ENCODE assay signal across 16 cellular contexts in the genomic region with DNA sequence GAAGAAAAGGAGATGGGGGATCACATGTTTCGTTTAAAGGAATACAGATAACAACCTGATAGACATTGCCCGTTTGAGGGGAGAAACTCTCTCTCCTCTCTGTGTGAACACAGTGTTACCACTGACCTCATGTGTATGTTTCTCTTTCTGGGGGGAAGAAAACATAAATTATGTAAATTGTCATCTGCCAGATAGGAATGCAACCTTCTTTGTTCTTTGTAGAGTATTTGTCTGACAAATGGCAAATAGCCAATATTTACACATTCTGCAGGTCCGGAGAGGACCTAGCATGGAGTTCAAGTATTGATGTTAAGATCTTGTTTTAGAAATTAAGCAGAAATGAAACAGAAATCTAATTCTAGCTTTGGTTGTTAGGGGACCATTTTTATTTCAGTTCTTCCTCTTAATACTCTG.
DNase-seq lines count a peak whose midpoint lies in the region; ATAC-seq and TF ChIP-seq lines count a peak whose summit lies in the region.
"Had no signal": no experiment of that assay in that cellular context is flagged by ENCODE, and none has a peak within 500 bp of the region (broad histone marks: within the 10 kb centered on the region; RNA-seq: fewer than 3 reads in every experiment).

No MANE protein-coding gene starts in this region.

- H3K9me3 ChIP-seq in OCI-LY3 (ENCODE audit: insufficient read depth, low read length) (no peaks in the 10 kb centered on the region), trophoblast cell (ENCODE audit: insufficient read depth, low read depth, low read length) (no peaks in the 10 kb centered on the region)
- H3K9me3 ChIP-seq: esophagus muscularis mucosa had no signal

- no peak overlapping the region for H4K91ac ChIP-seq in trophoblast cell (ENCODE audit: low read depth, low read length)

- peaks cover 10% of the 10 kb centered on the region for H3K4me1 ChIP-seq in OCI-LY3 (ENCODE audit: low read length)
- no peaks in the 10 kb centered on the region for H3K4me1 ChIP-seq in trophoblast cell (ENCODE audit: control insufficient read depth in 1 of 2, insufficient read depth in 2 of 2, low read length in 2 of 2)

- H4K20me1 ChIP-seq in OCI-LY3 (ENCODE audit: insufficient read depth, low read length): no peaks in the 10 kb centered on the region

- H2BK12ac ChIP-seq in trophoblast cell (ENCODE audit: low read length): no peak overlapping the region

- H3K36me3 ChIP-seq in OCI-LY3 (replicated peaks; ENCODE audit: low read depth, low read length) (no peaks in the 10 kb centered on the region), trophoblast cell (ENCODE audit: control insufficient read depth in 1 of 2, insufficient read depth in 2 of 2, low read length in 2 of 2) (no peaks in the 10 kb centered on the region)

- no peak overlapping the region for H3K23ac ChIP-seq in trophoblast cell (ENCODE audit: low read length)

- ATAC-seq in GM21367 (IDR thresholded peaks at IDR 0.05; ENCODE audit: unreplicated experiment): peak; percentile 41
- ATAC-seq in HG03095 (IDR thresholded peaks at IDR 0.05; ENCODE audit: unreplicated experiment): peak; percentile 59
- no peak for ATAC-seq in HG03460 (IDR thresholded peaks at IDR 0.05; ENCODE audit: unreplicated experiment)
- ATAC-seq: Panc1 had no signal

- no peak overlapping the region for H4K8ac ChIP-seq in trophoblast cell (ENCODE audit: low read depth, low read length)

- H3K27me3 ChIP-seq in OCI-LY3 (ENCODE audit: low read depth, low read length): no peaks in the 10 kb centered on the region
- no peaks in the 10 kb centered on the region for H3K27me3 ChIP-seq in trophoblast cell (ENCODE audit: insufficient read depth, low read length)
- H3K27me3 ChIP-seq: esophagus muscularis mucosa had no signal

- WGBS in trophoblast cell (ENCODE audit: extremely low coverage, insufficient coverage, insufficient read length): no CpG with 5 or more reads among the region's 3 CpGs

- H2BK120ac ChIP-seq in trophoblast cell (ENCODE audit: insufficient read depth, low read length, poor library complexity): no peak overlapping the region

- H2BK5ac ChIP-seq in trophoblast cell (ENCODE audit: low read depth, low read length, poor library complexity): no peak overlapping the region

- DNase-seq in GM12865 (ENCODE audit: low read depth) (peak; percentile 39), foreskin fibroblast (no peak), SK-N-DZ (ENCODE audit: low spot score) (no peak), trophoblast cell (no peak)
- DNase-seq: activated CD4-positive, CD25-positive, alpha-beta regulatory T cell treated with anti-CD3 and anti-CD28 coated beads, Interleukin-2, amount 50 U/mL, for 72 hours; activated naive CD8-positive, alpha-beta T cell treated with anti-CD3 and anti-CD28 coated beads, Interleukin-2, amount 10 ng/mL, durations not matched to agents 7 days and 5 days; Calu3; NCI-H446; stimulated activated CD4-positive, alpha-beta T cell treated with anti-CD3 and anti-CD28 coated beads, Interleukin-1b, Interleukin-23, amount 100 ng/mL, for 48 hours; T-helper 1 cell had no signal

- H2AFZ ChIP-seq in OCI-LY3 (ENCODE audit: low read depth, low read length) (0 out of 2 replicates have a peak overlapping the region, but pooled peaks have one; percentile 7), trophoblast cell (ENCODE audit: insufficient read depth, low read length, poor library complexity) (no peak overlapping the region)

- no peak overlapping the region for H2AK5ac ChIP-seq in trophoblast cell (ENCODE audit: low read length)

- no peak overlapping the region for H4K12ac ChIP-seq in trophoblast cell (ENCODE audit: low read depth, low read length)

- no peaks in the 10 kb centered on the region for H3K79me2 ChIP-seq in OCI-LY3 (ENCODE audit: low read length)
- no peaks in the 10 kb centered on the region for H3K79me2 ChIP-seq in trophoblast cell (ENCODE audit: control insufficient read depth, insufficient read depth, low read length, poor library complexity)

- no peak overlapping the region for H3K18ac ChIP-seq in trophoblast cell (ENCODE audit: low read length)

- TF ChIP-seq CTCF in GM12865 (IDR thresholded peaks at IDR 0.05; ENCODE audit: insufficient read depth, low read depth, low read length, missing control alignments) (no peak), OCI-LY3 (IDR thresholded peaks at IDR 0.05; ENCODE audit: low read depth, low read length) (no peak), foreskin fibroblast (IDR thresholded peaks at IDR 0.05; ENCODE audit: low read depth, low read length) (no peak)

- no peak overlapping the region; the same call in 1 of the 2 replicates for H3K4me3 ChIP-seq in GM12865 (ENCODE audit: low read depth, low read length)
- H3K4me3 ChIP-seq in OCI-LY3 (ENCODE audit: low read length): no peak overlapping the region
- no peak overlapping the region for H3K4me3 ChIP-seq in foreskin fibroblast (ENCODE audit: low read depth in 1 of 2, low read length in 2 of 2)
- no peak overlapping the region for H3K4me3 ChIP-seq in trophoblast cell (ENCODE audit: low read depth, low read length)
- H3K4me3 ChIP-seq: esophagus muscularis mucosa had no signal

- H3K9ac ChIP-seq in OCI-LY3 (ENCODE audit: low read length): no peak overlapping the region
- H3K9ac ChIP-seq in trophoblast cell (ENCODE audit: low read length): no peak overlapping the region

- H3K27ac ChIP-seq in OCI-LY3 (ENCODE audit: low read length) (no peak overlapping the region), trophoblast cell (ENCODE audit: low read depth, low read length) (no peak overlapping the region)

- H3K14ac ChIP-seq in trophoblast cell (ENCODE audit: low read length): no peak overlapping the region

- no peak overlapping the region for H3K4ac ChIP-seq in trophoblast cell (ENCODE audit: low read depth, low read length)

- H3K79me1 ChIP-seq in trophoblast cell (ENCODE audit: low read length): no peaks in the 10 kb centered on the region

- H3K4me2 ChIP-seq in OCI-LY3 (ENCODE audit: low read length) (no peak overlapping the region), trophoblast cell (ENCODE audit: low read length) (no peak overlapping the region)
